ENCODE assay signal across 10 cellular contexts in the genomic region with DNA sequence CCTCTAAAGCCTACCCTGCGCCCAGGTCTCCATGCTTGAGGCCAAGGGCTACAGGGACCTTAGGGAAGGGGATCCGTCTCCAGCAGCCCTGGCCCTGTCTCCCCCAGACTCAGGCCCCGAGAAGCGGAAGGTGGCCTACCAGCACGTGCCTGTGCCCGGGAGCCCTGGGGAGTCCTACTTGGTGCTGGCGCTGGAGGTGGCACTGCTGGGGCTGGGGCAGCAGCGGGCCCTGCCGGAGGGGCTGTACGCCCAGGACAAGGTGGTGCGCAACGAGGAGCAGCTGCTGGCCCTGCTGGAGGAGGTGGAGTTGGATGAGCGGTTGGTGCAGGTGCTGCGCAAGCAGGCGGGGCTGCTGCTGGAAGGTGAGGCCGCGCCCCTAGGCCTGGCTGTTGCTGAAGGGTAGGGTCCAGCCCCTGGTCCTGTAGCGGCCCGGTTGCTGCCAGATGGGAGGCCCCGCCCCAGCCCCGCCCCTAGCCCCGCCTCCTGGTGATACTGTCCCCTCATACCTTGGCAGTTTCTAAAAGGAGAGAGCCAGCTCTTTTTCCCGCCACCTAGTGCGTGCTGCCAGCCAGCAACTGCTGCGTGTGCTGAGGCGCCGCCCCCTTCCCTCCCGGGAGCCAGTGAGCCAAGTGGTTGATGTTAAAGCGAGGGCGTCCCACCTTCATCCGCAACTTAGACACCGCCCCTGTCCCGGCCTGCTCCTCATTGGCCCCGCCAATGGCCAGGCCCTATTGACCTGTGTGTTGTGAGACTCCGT. TPM values are rescaled to one million over a fixed set of nuclear protein-coding genes. Genes with fewer than 3 reads are reported as not detected.
DNase-seq lines count a peak whose midpoint lies in the region; ATAC-seq, FAIRE-seq and TF ChIP-seq lines count a peak whose summit lies in the region.
"Had no signal": no experiment of that assay in that cellular context is flagged by ENCODE, and none has a peak within 500 bp of the region (broad histone marks: within the 10 kb centered on the region; RNA-seq: fewer than 3 reads in every experiment).

No MANE protein-coding gene starts in this region.

- peak; percentile 85 for DNase-seq in DMS153 treated with DMSO at 0.1 percent for 48 hours (lab: John Stamatoyannopoulos, UW; ENCODE audit: unreplicated experiment)
- peak; percentile 100 for DNase-seq in NCI-H146 (lab: John Stamatoyannopoulos, UW)
- peak; percentile 85 to 94 (median 91) for DNase-seq in K562 (ENCODE audit: extremely low read depth in 1 of 4, low spot score in 3 of 4)
- peak; percentile 77 for DNase-seq in mucosa of gallbladder (ENCODE audit: low spot score)
- DNase-seq in HuH-7 (ENCODE audit: low spot score), result no peak
- DNase-seq in SHP77 (lab: John Stamatoyannopoulos, UW), result no peak

- peak in 1 of 3 experiments; percentile 4; a peak in 1 of 6 replicates for TF ChIP-seq CTCF in K562 (IDR thresholded peaks at IDR 0.05 in 2 of 3, conservative IDR thresholded peaks at IDR 0.05 in 1 of 3; ENCODE audit: insufficient read depth in 2 of 3, low read depth in 1 of 3, low read length in 3 of 3)

- CTCF ChIA-PET in K562 (lab: Yijun Ruan, JAX; ENCODE audit: low intra/inter-chr PET ratio), result no interaction called here

- H3K27ac ChIP-seq in K562 (ENCODE audit: extremely low read depth, low read depth, low read length), result peak overlapping the region; percentile 68; the same call in 2 of the 3 replicates
- H3K27ac ChIP-seq: SK-N-MC had no signal

- H3K79me2 ChIP-seq in K562 (ENCODE audit: control insufficient read depth, insufficient read depth, low read length), result no peaks in the 10 kb centered on the region

- peak overlapping the region; percentile 87 for H2AFZ ChIP-seq in K562 (ENCODE audit: low read depth, low read length)

- H3K27me3 ChIP-seq in K562 (ENCODE audit: control insufficient read depth in 2 of 2, insufficient read depth in 2 of 2, low read length in 2 of 2), result no peaks in the 10 kb centered on the region

- peak overlapping the region; percentile 80 for H3K4me2 ChIP-seq in K562 (ENCODE audit: insufficient read depth, low read length)

- peaks cover 3 to 33% of the 10 kb centered on the region in 2 experiments; a peak in 3 of 5 replicates for H3K4me1 ChIP-seq in K562 (replicated peaks in 1 of 2; ENCODE audit: control insufficient read depth in 2 of 2, insufficient read depth in 2 of 2, low read length in 2 of 2)

- H3K9me3 ChIP-seq in K562 (replicated peaks; ENCODE audit: control insufficient read depth, insufficient read depth, low read depth, low read length), result no peaks in the 10 kb centered on the region

- no peak for TF ChIP-seq EP300 in K562 (IDR thresholded peaks at IDR 0.05; ENCODE audit: low read length)

- ATAC-seq in K562, result peak; percentile 87
- no peak for ATAC-seq in GM18870 (IDR thresholded peaks at IDR 0.05; ENCODE audit: unreplicated experiment)
- no peak for ATAC-seq in HG03432 (IDR thresholded peaks at IDR 0.05; ENCODE audit: unreplicated experiment)

- TF ChIP-seq POLR2A in K562 (conservative IDR thresholded peaks at IDR 0.05), result peak; percentile 72

- no peaks in the 10 kb centered on the region for H3K9me1 ChIP-seq in K562 (ENCODE audit: control insufficient read depth, insufficient read depth, low read length)

- H3K4me3 ChIP-seq in K562, result peak overlapping the region; percentile 45
- H3K4me3 ChIP-seq: SK-N-MC had no signal

- no peaks in the 10 kb centered on the region for H4K20me1 ChIP-seq in K562 (replicated peaks; ENCODE audit: control insufficient read depth, insufficient read depth, low read length)

- 3% methylated on average over 34 of the region's 35 CpGs for WGBS in K562 (ENCODE audit: insufficient coverage, low coverage, missing lambda C conversion rate)

- in situ Hi-C loops in K562 (cut with MboI), result no loop called here

- H3K36me3 ChIP-seq in K562 (ENCODE audit: control insufficient read depth, insufficient read depth, low read length), result no peaks in the 10 kb centered on the region

- BruUV-seq in K562 (replicated peaks; lab: Mats Ljungman, UMichigan), result no TSS peak

- intact Hi-C loops in K562 (cut with micrococcal nuclease), result no loop called here

- TF ChIP-seq RAD21 in K562 (CRISPR knock-in tag; conservative IDR thresholded peaks at IDR 0.05 in 1 of 2, IDR thresholded peaks at IDR 0.05 in 1 of 2), result no peak

- POLR2A ChIA-PET in K562 (lab: Yijun Ruan, JAX), result interaction anchor here (0.6 to 1.1 kb wide), 7 partner anchors 9 to 214 kb away, joined by 3 to 6 read pairs (median 3); a partner anchor contains a TSS

- H3K9ac ChIP-seq in K562 (ENCODE audit: insufficient read depth in 1 of 2, low read depth in 2 of 2, low read length in 2 of 2), result peak overlapping the region; percentile 60 to 91

- FAIRE-seq in K562 (lab: Jason Lieb, UNC), result peak; percentile 96

RNA-seq across cellular contexts. Expression of a gene that starts 22.6 kb away (rescaled TPM):
- 1.5 and 4.2 TPM in 2 replicates for total RNA-seq in K562 (2011; cell fraction: chromatin; rRNA removed; ENCODE audit: low replicate concordance)
- total RNA-seq in K562 (2011; cell fraction: nucleolus; rRNA removed), result 3.5 and 3.7 TPM in 2 replicates
- total RNA-seq in K562 (2011; cell fraction: nucleoplasm; rRNA removed), result 1.9 and 2.8 TPM in 2 replicates
- 1.0 and 1.3 TPM in 2 replicates for total RNA-seq in K562 (2014; rRNA removed)
- total RNA-seq in K562 (2014; rRNA removed; fragmentation: Illumina TruSeq; extraction: Trizol), result 0.22 and 0.25 TPM in 2 replicates
- 0.25 and 0.57 TPM in 2 replicates for total RNA-seq in K562 (2015; rRNA removed; fragmentation: Illumina TruSeq; extraction: Trizol)
- total RNA-seq in K562 (2021), result 3.5 and 3.7 TPM in 2 replicates
- 0.67 and 1.0 TPM in 2 replicates for polyA plus RNA-seq in K562 (2011; rRNA removed)
- 0.81 and 2.0 TPM in 2 replicates for polyA plus RNA-seq in K562 (2011; cell fraction: cytosol; rRNA removed)
- polyA plus RNA-seq in K562 (2011; cell fraction: nucleus; rRNA removed), result 1.5 and 4.5 TPM in 2 replicates
- polyA plus RNA-seq in K562 (2012), result 1.3 and 3.5 TPM in 2 replicates
- 0.79 and 1.7 TPM in 2 replicates for polyA plus RNA-seq in K562 (2014; fragmentation: Illumina TruSeq; extraction: Trizol)
- not detected for polyA plus RNA-seq in K562 (2014; fragmentation: Nextera tagmentation; extraction: Ambion mirVana)
- 1.1 and 2.1 TPM in 2 replicates for polyA plus RNA-seq in K562 (2014; rRNA removed)
- polyA minus RNA-seq in K562 (2011; rRNA and poly(A)+ RNA removed), result 0.54 and 0.98 TPM in 2 replicates
- 3.0 and 5.0 TPM in 2 replicates for polyA minus RNA-seq in K562 (2011; cell fraction: cytosol; rRNA and poly(A)+ RNA removed)
- polyA minus RNA-seq in K562 (2011; cell fraction: nucleus; rRNA and poly(A)+ RNA removed), result 1.5 and 1.7 TPM in 2 replicates
- 11.2 TPM for total RNA-seq in mucosa of gallbladder

RNA-seq across cellular contexts. Expression of a gene that starts 43.5 kb away (rescaled TPM):
- 16.1 and 36.9 TPM in 2 replicates for total RNA-seq in K562 (2011; cell fraction: chromatin; rRNA removed; ENCODE audit: low replicate concordance)
- 41.2 and 47.9 TPM in 2 replicates for total RNA-seq in K562 (2011; cell fraction: nucleolus; rRNA removed)
- 32.6 and 42.2 TPM in 2 replicates for total RNA-seq in K562 (2011; cell fraction: nucleoplasm; rRNA removed)
- total RNA-seq in K562 (2014; rRNA removed) (164 and 284 TPM in 2 replicates), K562 (2014; rRNA removed; fragmentation: Illumina TruSeq; extraction: Trizol) (63.0 and 98.5 TPM in 2 replicates), K562 (2015; rRNA removed; fragmentation: Illumina TruSeq; extraction: Trizol) (115 and 130 TPM in 2 replicates), K562 (2021) (95.9 and 109 TPM in 2 replicates), mucosa of gallbladder (91.3 TPM)
- polyA plus RNA-seq in K562 (2011; rRNA removed) (151 and 169 TPM in 2 replicates), K562 (2014; fragmentation: Illumina TruSeq; extraction: Trizol) (205 and 214 TPM in 2 replicates), K562 (2014; fragmentation: Nextera tagmentation; extraction: Ambion mirVana) (100 to 1,000 TPM; 416 to 441 TPM), K562 (2014; rRNA removed) (197 and 206 TPM in 2 replicates)
- 153 and 227 TPM in 2 replicates for polyA plus RNA-seq in K562 (2011; cell fraction: cytosol; rRNA removed)
- 87.2 and 100 TPM in 2 replicates for polyA plus RNA-seq in K562 (2011; cell fraction: nucleus; rRNA removed)
- 146 and 190 TPM in 2 replicates for polyA plus RNA-seq in K562 (2012)
- 24.1 and 41.5 TPM in 2 replicates for polyA minus RNA-seq in K562 (2011; rRNA and poly(A)+ RNA removed)
- 58.9 and 66.1 TPM in 2 replicates for polyA minus RNA-seq in K562 (2011; cell fraction: cytosol; rRNA and poly(A)+ RNA removed)
- polyA minus RNA-seq in K562 (2011; cell fraction: nucleus; rRNA and poly(A)+ RNA removed), result 14.9 and 21.1 TPM in 2 replicates

RNA-seq across cellular contexts. Expression of a gene that starts 53.5 kb away (rescaled TPM):
- 17.4 and 51.8 TPM in 2 replicates for total RNA-seq in K562 (2011; cell fraction: chromatin; rRNA removed; ENCODE audit: low replicate concordance)
- 53.4 and 56.5 TPM in 2 replicates for total RNA-seq in K562 (2011; cell fraction: nucleolus; rRNA removed)
- total RNA-seq in K562 (2011; cell fraction: nucleoplasm; rRNA removed), result 27.6 and 32.3 TPM in 2 replicates
- 57.4 and 68.7 TPM in 2 replicates for total RNA-seq in K562 (2014; rRNA removed)
- total RNA-seq in K562 (2014; rRNA removed; fragmentation: Illumina TruSeq; extraction: Trizol), result 13.3 and 15.8 TPM in 2 replicates
- 30.9 and 31.6 TPM in 2 replicates for total RNA-seq in K562 (2015; rRNA removed; fragmentation: Illumina TruSeq; extraction: Trizol)
- 45.8 and 47.3 TPM in 2 replicates for total RNA-seq in K562 (2021)
- polyA plus RNA-seq in K562 (2011; rRNA removed), result 19.3 and 27.7 TPM in 2 replicates
- polyA plus RNA-seq in K562 (2011; cell fraction: cytosol; rRNA removed), result 29.0 and 63.4 TPM in 2 replicates
- 98.1 and 179 TPM in 2 replicates for polyA plus RNA-seq in K562 (2011; cell fraction: nucleus; rRNA removed)
- 24.2 and 27.5 TPM in 2 replicates for polyA plus RNA-seq in K562 (2012)
- 28.2 and 30.0 TPM in 2 replicates for polyA plus RNA-seq in K562 (2014; fragmentation: Illumina TruSeq; extraction: Trizol)
- polyA plus RNA-seq in K562 (2014; fragmentation: Nextera tagmentation; extraction: Ambion mirVana), result 1 to 10 TPM; 5.5 to 6.5 TPM
- polyA plus RNA-seq in K562 (2014; rRNA removed), result 34.7 and 43.0 TPM in 2 replicates
- polyA minus RNA-seq in K562 (2011; rRNA and poly(A)+ RNA removed), result 10.9 and 14.8 TPM in 2 replicates
- 27.6 and 28.3 TPM in 2 replicates for polyA minus RNA-seq in K562 (2011; cell fraction: cytosol; rRNA and poly(A)+ RNA removed)
- polyA minus RNA-seq in K562 (2011; cell fraction: nucleus; rRNA and poly(A)+ RNA removed), result 23.2 and 23.7 TPM in 2 replicates
- 59.4 TPM for total RNA-seq in mucosa of gallbladder

RNA-seq across cellular contexts. Expression of a gene that starts 59.1 kb away (rescaled TPM):
- total RNA-seq in K562 (2011; cell fraction: chromatin; rRNA removed; ENCODE audit: low replicate concordance), result not detected in 2 replicates
- total RNA-seq in K562 (2011; cell fraction: nucleolus; rRNA removed), result not detected in 2 replicates
- total RNA-seq in K562 (2011; cell fraction: nucleoplasm; rRNA removed), result not detected in 2 replicates
- total RNA-seq in K562 (2014; rRNA removed) (not detected in 2 replicates), K562 (2014; rRNA removed; fragmentation: Illumina TruSeq; extraction: Trizol) (not detected in 2 replicates), K562 (2015; rRNA removed; fragmentation: Illumina TruSeq; extraction: Trizol) (not detected in 2 replicates), K562 (2021) (not detected in 2 replicates), mucosa of gallbladder (0.75 TPM)
- polyA plus RNA-seq in K562 (2011; rRNA removed) (not detected in 2 replicates), K562 (2014; fragmentation: Illumina TruSeq; extraction: Trizol) (not detected in 2 replicates), K562 (2014; fragmentation: Nextera tagmentation; extraction: Ambion mirVana) (not detected), K562 (2014; rRNA removed) (not detected in 2 replicates)
- not detected in 2 replicates for polyA plus RNA-seq in K562 (2011; cell fraction: cytosol; rRNA removed)
- not detected in 2 replicates for polyA plus RNA-seq in K562 (2011; cell fraction: nucleus; rRNA removed)
- polyA plus RNA-seq in K562 (2012), result not detected in 2 replicates
- not detected in 2 replicates for polyA minus RNA-seq in K562 (2011; rRNA and poly(A)+ RNA removed)
- polyA minus RNA-seq in K562 (2011; cell fraction: cytosol; rRNA and poly(A)+ RNA removed), result not detected in 2 replicates
- not detected in 2 replicates for polyA minus RNA-seq in K562 (2011; cell fraction: nucleus; rRNA and poly(A)+ RNA removed)
- total RNA-seq: epithelial cell of proximal tubule had no signal

Comparison
In these comparisons a context has a peak if more than half of its experiments do, and no peak if none do; other contexts are left out.
1. DNase-seq: peak in DMS153 treated with DMSO at 0.1 percent for 48 hours (single experiment), NCI-H146 (single experiment), K562 (4 of 4) and mucosa of gallbladder (single experiment); none in HuH-7 (single experiment) and SHP77 (0 of 2).